ENCODE assay signal across 1 cellular context in the genomic region with DNA sequence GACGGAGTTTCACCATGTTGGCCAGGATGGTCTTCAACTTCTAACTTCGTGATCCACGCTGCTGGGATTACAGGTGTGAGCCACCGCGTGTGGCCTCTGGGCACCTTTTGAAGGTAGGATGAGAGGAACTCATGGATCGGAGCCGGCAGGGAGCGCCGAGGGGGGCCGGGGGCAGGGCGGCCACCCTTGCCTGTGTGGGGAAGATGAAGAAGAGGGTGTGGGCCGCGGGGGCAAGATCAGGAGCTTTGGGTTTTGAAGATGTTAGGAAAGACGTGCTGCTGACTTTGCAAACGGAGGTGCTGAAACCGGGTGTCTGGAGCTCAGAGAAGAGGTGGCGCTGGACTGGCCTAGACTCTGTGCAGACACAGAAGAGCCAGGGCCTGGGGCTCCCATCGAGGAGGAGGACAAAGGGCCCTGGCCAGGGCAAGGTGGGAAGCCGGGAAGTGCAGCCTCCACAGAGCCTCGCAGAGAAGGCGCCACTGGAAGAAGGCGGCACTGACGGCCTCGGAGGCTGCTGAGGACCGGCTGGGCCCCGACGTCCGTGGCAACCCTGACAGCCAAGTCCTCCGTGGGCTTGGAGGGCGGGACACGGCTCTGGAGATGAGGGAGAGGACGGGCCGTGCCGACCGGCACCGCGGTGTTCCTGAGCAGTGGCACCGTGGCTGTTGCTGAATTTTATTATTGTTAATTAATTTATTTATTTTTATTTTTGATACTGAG.
TF ChIP-seq lines count a peak whose summit lies in the region.

No MANE protein-coding gene starts in this region.

TF ChIP-seq in A549, 52 proteins besides CTCF, POLR2A, EP300 and RAD21:
- TF ChIP-seq EHMT2 (IDR thresholded peaks at IDR 0.05; ENCODE audit: low read depth) = no peak
- TF ChIP-seq, protein P1, sequence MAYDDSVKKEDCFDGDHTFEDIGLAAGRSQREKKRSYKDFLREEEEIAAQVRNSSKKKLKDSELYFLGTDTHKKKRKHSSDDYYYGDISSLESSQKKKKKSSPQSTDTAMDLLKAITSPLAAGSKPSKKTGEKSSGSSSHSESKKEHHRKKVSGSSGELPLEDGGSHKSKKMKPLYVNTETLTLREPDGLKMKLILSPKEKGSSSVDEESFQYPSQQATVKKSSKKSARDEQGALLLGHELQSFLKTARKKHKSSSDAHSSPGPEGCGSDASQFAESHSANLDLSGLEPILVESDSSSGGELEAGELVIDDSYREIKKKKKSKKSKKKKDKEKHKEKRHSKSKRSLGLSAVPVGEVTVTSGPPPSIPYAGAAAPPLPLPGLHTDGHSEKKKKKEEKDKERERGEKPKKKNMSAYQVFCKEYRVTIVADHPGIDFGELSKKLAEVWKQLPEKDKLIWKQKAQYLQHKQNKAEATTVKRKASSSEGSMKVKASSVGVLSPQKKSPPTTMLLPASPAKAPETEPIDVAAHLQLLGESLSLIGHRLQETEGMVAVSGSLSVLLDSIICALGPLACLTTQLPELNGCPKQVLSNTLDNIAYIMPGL (CRISPR knock-in tag; IDR thresholded peaks at IDR 0.05; ENCODE audit: borderline replicate concordance) = no peak
- TF ChIP-seq KDM5A (IDR thresholded peaks at IDR 0.05) = no peak
- no peak for TF ChIP-seq ZNF302 (CRISPR knock-in tag; IDR thresholded peaks at IDR 0.05)
- TF ChIP-seq FOXS1 (CRISPR knock-in tag; IDR thresholded peaks at IDR 0.05) = no peak
- no peak for TF ChIP-seq SREBF2 (IDR thresholded peaks at IDR 0.05)
- TF ChIP-seq, protein P2, sequence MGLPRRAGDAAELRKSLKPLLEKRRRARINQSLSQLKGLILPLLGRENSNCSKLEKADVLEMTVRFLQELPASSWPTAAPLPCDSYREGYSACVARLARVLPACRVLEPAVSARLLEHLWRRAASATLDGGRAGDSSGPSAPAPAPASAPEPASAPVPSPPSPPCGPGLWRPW (IDR thresholded peaks at IDR 0.05) = no peak
- TF ChIP-seq HOXB5 (CRISPR knock-in tag; IDR thresholded peaks at IDR 0.05) = no peak
TF ChIP-seq in A549: peak in this region for 0.
